ENCODE assay signal across 17 cellular contexts in the genomic region with DNA sequence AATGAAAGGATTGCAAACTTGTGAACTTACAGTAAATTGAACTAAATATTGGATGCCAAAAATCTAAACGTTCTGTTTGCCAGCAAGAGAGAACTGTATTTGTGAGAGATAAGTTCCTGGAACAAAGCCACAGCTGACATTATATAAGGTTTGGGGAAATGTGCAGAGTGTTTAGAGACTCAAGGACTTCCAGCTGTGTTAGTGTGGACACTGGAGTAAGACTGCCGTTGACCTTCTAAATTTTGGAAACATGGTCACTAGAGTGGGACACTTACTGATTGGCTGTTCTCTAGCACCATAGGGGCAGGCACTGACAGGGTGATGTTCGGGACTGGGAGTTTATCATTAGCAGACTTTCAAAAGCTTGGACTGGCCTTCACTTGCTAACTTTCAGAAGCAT. TPM values are rescaled to one million over a fixed set of nuclear protein-coding genes. Genes with fewer than 3 reads are reported as not detected.
DNase-seq lines count a peak whose midpoint lies in the region; ATAC-seq and TF ChIP-seq lines count a peak whose summit lies in the region.
"Had no signal": no experiment of that assay in that cellular context is flagged by ENCODE, and none has a peak within 500 bp of the region (broad histone marks: within the 10 kb centered on the region; RNA-seq: fewer than 3 reads in every experiment).

No MANE protein-coding gene starts in this region.

- 55% methylated on average over 3 of the region's 3 CpGs for WGBS in hepatocyte (ENCODE audit: low lambda C conversion rate, missing lambda C conversion rate)

- H3K79me2 ChIP-seq in PC-3 (ENCODE audit: low read length) (no peaks in the 10 kb centered on the region), hepatocyte (no peaks in the 10 kb centered on the region)

- H3K27ac ChIP-seq in PC-3 (ENCODE audit: low read length): no peak overlapping the region
- no peak overlapping the region for H3K27ac ChIP-seq in hepatocyte
- H3K27ac ChIP-seq: C4-2B had no signal

- H2AFZ ChIP-seq in PC-3 (ENCODE audit: low read length) (no peak overlapping the region), hepatocyte (peak overlapping the region; percentile 21)
- H2AFZ ChIP-seq: GM23338 had no signal

- TF ChIP-seq CTCF in PC-3 (conservative IDR thresholded peaks at IDR 0.05; ENCODE audit: low read depth, low read length) (no peak), hepatocyte (IDR thresholded peaks at IDR 0.05; ENCODE audit: poor library complexity) (no peak)

- DNase-seq in NCI-H345 (lab: John Stamatoyannopoulos, UW) (peak; percentile 14), NCI-H345 treated with DMSO at 0.1 percent for 48 hours (lab: John Stamatoyannopoulos, UW; ENCODE audit: unreplicated experiment) (no peak), PC-3 (peak; percentile 25), hepatocyte (ENCODE audit: low spot score) (peak; percentile 4), islet precursor cell (no peak)
- DNase-seq in activated naive CD4-positive, alpha-beta T cell treated with Interleukin-2 at 50 U/mL for 16 hours: no peak
- DNase-seq in central memory CD4-positive, alpha-beta T cell: no peak
- DNase-seq in stimulated activated CD4-positive, alpha-beta T cell treated with anti-CD3 and anti-CD28 coated beads, Interleukin-2, amount 100 ng/mL, for 48 hours: no peak
- DNase-seq: Caco-2; DMS79 treated with DMSO at 0.1 percent for 48 hours; KBM-7; NCI-H187; NCI-H2171; NCI-H510A; NK-92 treated with Interleukin-12 subunit alpha and Interleukin-12 subunit beta, amount 100 ng/mL, for 24 hours had no signal

- H3K4me1 ChIP-seq in PC-3 (ENCODE audit: insufficient read depth, low read length) (peaks cover 51% of the 10 kb centered on the region), hepatocyte (ENCODE audit: insufficient read depth) (no peaks in the 10 kb centered on the region)
- H3K4me1 ChIP-seq: Caco-2 had no signal

- H3K9me2 ChIP-seq in PC-3 (replicated peaks; ENCODE audit: low read length) (no peaks in the 10 kb centered on the region), hepatocyte (replicated peaks; ENCODE audit: insufficient read depth) (no peaks in the 10 kb centered on the region)

- CTCF ChIA-PET in PC-3 (lab: Charles Lee): no interaction called here

- peaks cover 7% of the 10 kb centered on the region for H3F3A ChIP-seq in PC-3 (ENCODE audit: low read length, unreplicated experiment)

- POLR2A ChIA-PET in PC-3 (lab: Charles Lee; ENCODE audit: unreplicated experiment): no interaction called here

- no peak for ATAC-seq in PC-3
- ATAC-seq: GM23338 had no signal

- H3K4me2 ChIP-seq in PC-3 (ENCODE audit: low read length) (no peak overlapping the region), hepatocyte (no peak overlapping the region)
- H3K4me2 ChIP-seq: GM23338 had no signal

- H3K9me3 ChIP-seq in PC-3 (ENCODE audit: low read length): no peaks in the 10 kb centered on the region
- H3K9me3 ChIP-seq in hepatocyte (ENCODE audit: low read depth): no peaks in the 10 kb centered on the region
- H3K9me3 ChIP-seq: Caco-2 had no signal

- no TSS peak for BruUV-seq in PC-3 (replicated peaks; lab: Mats Ljungman, UMichigan)

- no peaks in the 10 kb centered on the region for H3K27me3 ChIP-seq in PC-3 (ENCODE audit: low read length)
- no peaks in the 10 kb centered on the region for H3K27me3 ChIP-seq in hepatocyte

- H4K20me1 ChIP-seq in PC-3 (ENCODE audit: low read length) (no peaks in the 10 kb centered on the region), hepatocyte (ENCODE audit: insufficient read depth, poor library complexity, severe bottlenecking) (no peaks in the 10 kb centered on the region)

- H3K9ac ChIP-seq in PC-3 (ENCODE audit: low read length): no peak overlapping the region

- H3K36me3 ChIP-seq in PC-3 (ENCODE audit: low read depth, low read length) (no peaks in the 10 kb centered on the region), hepatocyte (replicated peaks; ENCODE audit: insufficient read depth, low read depth) (no peaks in the 10 kb centered on the region)

- H3K4me3 ChIP-seq in PC-3 (ENCODE audit: low read length) (no peak overlapping the region), hepatocyte (no peak overlapping the region)
- H3K4me3 ChIP-seq: GM23338 had no signal

- intact Hi-C loops in PC-3 (cut with micrococcal nuclease): no loop called here

RNA-seq across cellular contexts. Expression of a gene that starts 40.5 kb away (rescaled TPM):
- 3.4 and 7.0 TPM in 2 replicates for total RNA-seq in PC-3 (2014; rRNA removed)
- total RNA-seq in hepatocyte: 9.0 and 11.7 TPM in 2 replicates
- 4.1 and 5.1 TPM in 2 replicates for polyA plus RNA-seq in hepatocyte

Comparison
In these comparisons a context has a peak if more than half of its experiments do, and no peak if none do; other contexts are left out.
1. DNase-seq: peak in NCI-H345 (single experiment), PC-3 (single experiment) and hepatocyte (single experiment); none in NCI-H345 treated with DMSO at 0.1 percent for 48 hours (single experiment), islet precursor cell (single experiment), activated naive CD4-positive, alpha-beta T cell treated with Interleukin-2 at 50 U/mL for 16 hours (single experiment), central memory CD4-positive, alpha-beta T cell (single experiment) and stimulated activated CD4-positive, alpha-beta T cell treated with anti-CD3 and anti-CD28 coated beads, Interleukin-2, amount 100 ng/mL, for 48 hours (0 of 2).